ENCODE assay signal across 8 cellular contexts in genomic region chr12:31317471-31318397, GRCh38. TPM values are rescaled to one million over a fixed set of nuclear protein-coding genes. Genes with fewer than 3 reads are reported as not detected.
DNase-seq lines count a peak whose midpoint lies in the region; ATAC-seq and TF ChIP-seq lines count a peak whose summit lies in the region.

No MANE protein-coding gene starts in this region.

- H3K27ac Mint-ChIP-seq in MCF 10A (ENCODE audit: low read depth, unreplicated experiment) (peak overlapping the region; percentile 90), memory B cell (peak overlapping the region; percentile 86)

- intact Hi-C loops in MCF 10A (cut with micrococcal nuclease) = no loop called here

- H3K9me3 ChIP-seq in Karpas-422 (ENCODE audit: low read length) = no peaks in the 10 kb centered on the region

- no peaks in the 10 kb centered on the region for H3K9me2 ChIP-seq in Karpas-422 (replicated peaks; ENCODE audit: insufficient read depth, low read length)

- H4K20me1 ChIP-seq in Karpas-422 (ENCODE audit: insufficient read depth, low read depth, low read length) = peaks cover 81% of the 10 kb centered on the region

- H3K4me2 ChIP-seq in Karpas-422 (ENCODE audit: low read depth, low read length, poor library complexity, severe bottlenecking) = peak overlapping the region; percentile 93

- H3K27me3 Mint-ChIP-seq in MCF 10A (ENCODE audit: insufficient read depth, unreplicated experiment) (no peaks in the 10 kb centered on the region), memory B cell (no peaks in the 10 kb centered on the region)

- H3K4me1 Mint-ChIP-seq in MCF 10A (ENCODE audit: insufficient read depth, unreplicated experiment) (peaks cover 45% of the 10 kb centered on the region), memory B cell (peaks cover 39% of the 10 kb centered on the region)

- no peaks in the 10 kb centered on the region for H3K27me3 ChIP-seq in Karpas-422 (ENCODE audit: low read length)

- peak; percentile 57 for ATAC-seq in memory B cell (ENCODE audit: low read depth)

- POLR2A ChIA-PET in MCF 10A (lab: Yijun Ruan, JAX) = interaction anchor here (0.6 to 3.1 kb wide), 7 partner anchors 9 to 328 kb away, joined by 3 to 24 read pairs (median 4); partner anchors contain the start of genes DENND5B and SINHCAF

- peaks cover 15% of the 10 kb centered on the region for H3K36me3 Mint-ChIP-seq in MCF 10A (ENCODE audit: insufficient read depth, unreplicated experiment)
- H3K36me3 Mint-ChIP-seq in memory B cell = peaks cover 3% of the 10 kb centered on the region

- CTCF ChIA-PET in MCF 10A (lab: Yijun Ruan, JAX) = interaction anchor here (0.8 to 1.6 kb wide), 3 partner anchors 9 to 46 kb away, joined by 3 to 6 read pairs (median 3); partner anchors contain the start of gene SINHCAF

- no TSS peak for BruUV-seq in MCF 10A (replicated peaks; lab: Mats Ljungman, UMichigan)

- peak overlapping the region; percentile 71 for H3K4me3 Mint-ChIP-seq in MCF 10A (ENCODE audit: unreplicated experiment)
- H3K4me3 Mint-ChIP-seq in memory B cell = peak overlapping the region; percentile 92

- peak overlapping the region; percentile 50 for H3K27ac ChIP-seq in Karpas-422 (ENCODE audit: low read length)

- H3K36me3 ChIP-seq in Karpas-422 (ENCODE audit: insufficient read depth, low read length) = peaks cover 16% of the 10 kb centered on the region; the same call in 1 of the 2 replicates

- peaks cover 100% of the 10 kb centered on the region for H3K79me2 ChIP-seq in Karpas-422 (ENCODE audit: low read length)

- H3K4me3 ChIP-seq in GM12864 (ENCODE audit: low read depth, low read length) = peak overlapping the region; percentile 38
- H3K4me3 ChIP-seq in Karpas-422 (ENCODE audit: low read length) = peak overlapping the region; percentile 100; the same call in 1 of the 2 replicates

- H2AFZ ChIP-seq in Karpas-422 (ENCODE audit: low read length) = no peak overlapping the region

- H3K9ac ChIP-seq in Karpas-422 (ENCODE audit: low read length) = peak overlapping the region; percentile 46

- DNase-seq in GM12864 (ENCODE audit: low read depth) (no peak), Karpas-422 (no peak), MCF 10A (ENCODE audit: unreplicated experiment) (peak; percentile 27), memory B cell (ENCODE audit: low spot score in 2 of 2) (no peak), mesenteric fat pad (ENCODE audit: low spot score) (no peak), T-helper 9 cell (no peak), RKO (ENCODE audit: low spot score) (no peak), NCI-H1436 treated with DMSO at 0.1 percent for 48 hours (lab: John Stamatoyannopoulos, UW) (no peak)

- no peaks in the 10 kb centered on the region for H3K9me3 Mint-ChIP-seq in MCF 10A (ENCODE audit: unreplicated experiment)
- H3K9me3 Mint-ChIP-seq in memory B cell = no peaks in the 10 kb centered on the region

- no peak for TF ChIP-seq CTCF in GM12864 (IDR thresholded peaks at IDR 0.05; ENCODE audit: low read depth, low read length, missing control alignments)
- TF ChIP-seq CTCF in MCF 10A (IDR thresholded peaks at IDR 0.05; ENCODE audit: unreplicated experiment) = no peak

- H3K4me1 ChIP-seq in Karpas-422 (ENCODE audit: low read length) = peaks cover 63% of the 10 kb centered on the region

RNA-seq across cellular contexts. Expression of gene SINHCAF, which starts 8.2 kb away (rescaled TPM):
- total RNA-seq in Karpas-422 (2014; rRNA removed; shearing (Covaris generic); ENCODE audit: low replicate concordance) = 73.7 and 117 TPM in 2 replicates
- total RNA-seq in MCF 10A (2022) (100 and 139 TPM in 2 replicates), mesenteric fat pad (21.9 TPM)
